5 cellular contexts compared by ENCODE assay signal in the genomic region with DNA sequence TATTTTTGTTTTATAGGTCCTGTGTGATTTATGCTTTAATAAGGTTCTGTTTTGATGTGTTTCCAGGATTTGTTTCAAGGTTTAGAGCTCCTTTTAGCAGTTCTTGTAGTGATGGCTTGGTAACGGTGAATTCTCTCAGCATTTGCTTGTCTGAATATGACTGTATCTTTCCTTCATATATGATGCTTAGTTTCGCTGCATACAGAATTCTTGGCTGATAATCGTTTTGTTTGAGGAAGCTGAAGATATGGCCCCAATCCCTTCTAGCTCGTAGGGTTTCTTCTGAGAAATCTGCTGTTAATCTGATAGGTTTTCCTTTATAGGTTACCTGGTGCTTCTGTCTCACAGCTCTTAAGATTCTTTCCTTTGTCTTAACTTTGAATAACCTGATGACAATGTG. TPM values are rescaled to one million over a fixed set of nuclear protein-coding genes. Genes with fewer than 3 reads are reported as not detected.
"Had no signal": no experiment of that assay in that cellular context is flagged by ENCODE, and none has a peak within 500 bp of the region (broad histone marks: within the 10 kb centered on the region; RNA-seq: fewer than 3 reads in every experiment).

No MANE protein-coding gene starts in this region.

RNA-seq across cellular contexts. Expression of gene RAB3C, which starts 20.0 kb away (rescaled TPM):
- total RNA-seq: HepG2, HT-29, HT1080, IMR-90, K562 had no signal
- polyA plus RNA-seq: HepG2, IMR-90, K562 had no signal
